In the genomic region with DNA sequence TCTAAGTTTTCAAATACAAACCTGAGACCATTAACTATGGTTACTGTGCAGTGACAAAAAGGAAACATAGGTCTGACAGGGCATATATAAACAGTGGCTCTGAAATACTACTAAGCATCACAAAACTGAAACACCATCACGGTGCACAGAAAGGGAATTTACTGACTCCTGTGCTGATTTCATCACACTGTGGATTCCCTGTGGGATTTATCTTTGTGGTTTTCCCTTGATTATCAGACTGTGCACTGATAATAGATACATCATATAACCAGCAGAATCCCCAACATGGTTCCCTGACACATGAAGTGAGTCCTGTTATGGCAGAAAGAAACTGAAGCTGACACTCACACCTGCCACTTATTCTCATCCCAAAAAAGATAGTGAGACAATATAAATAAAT, we compare ENCODE assay signal across 15 cellular contexts.
DNase-seq lines count a peak whose midpoint lies in the region; ATAC-seq and TF ChIP-seq lines count a peak whose summit lies in the region.
"Had no signal": no experiment of that assay in that cellular context is flagged by ENCODE, and none has a peak within 500 bp of the region (broad histone marks: within the 10 kb centered on the region; RNA-seq: fewer than 3 reads in every experiment).

No MANE protein-coding gene starts in this region.

- no peaks in the 10 kb centered on the region for H3K36me3 ChIP-seq in brain microvascular endothelial cell (replicated peaks)
- H3K36me3 ChIP-seq in CD8-positive, alpha-beta T cell (ENCODE audit: insufficient read depth, low read length): no peaks in the 10 kb centered on the region
- no peaks in the 10 kb centered on the region for H3K36me3 ChIP-seq in GM23338 (ENCODE audit: insufficient read depth)
- H3K36me3 ChIP-seq: BLaER1 had no signal

- H3K4me3 ChIP-seq in brain microvascular endothelial cell (ENCODE audit: low read depth, low read length) (no peak overlapping the region), GM23338 (no peak overlapping the region)
- H3K4me3 ChIP-seq in CD8-positive, alpha-beta T cell (ENCODE audit: low read depth, low read length): no peak overlapping the region
- H3K4me3 ChIP-seq: BLaER1 had no signal

- peaks cover 7% of the 10 kb centered on the region; the same call in 1 of the 2 replicates for H3K9me2 ChIP-seq in GM23338 (ENCODE audit: insufficient read depth)

- H3K36me3 Mint-ChIP-seq in CD8-positive, alpha-beta T cell: no peaks in the 10 kb centered on the region
- no peaks in the 10 kb centered on the region; the same call in 2 of the 3 replicates for H3K36me3 Mint-ChIP-seq in GM23338 (ENCODE audit: low read depth)
- H3K36me3 Mint-ChIP-seq: CD14-positive monocyte; CD4-positive, alpha-beta memory T cell had no signal

- H3K27me3 ChIP-seq in brain microvascular endothelial cell (replicated peaks) (no peaks in the 10 kb centered on the region), GM23338 (ENCODE audit: insufficient read depth) (no peaks in the 10 kb centered on the region)
- H3K27me3 ChIP-seq in CD8-positive, alpha-beta T cell (ENCODE audit: insufficient read depth, low read length): no peaks in the 10 kb centered on the region
- H3K27me3 ChIP-seq: BLaER1 had no signal

- H3K79me2 ChIP-seq in GM23338 (replicated peaks; ENCODE audit: insufficient read depth): no peaks in the 10 kb centered on the region

- H3K4me1 Mint-ChIP-seq in CD8-positive, alpha-beta T cell (ENCODE audit: low read depth): no peaks in the 10 kb centered on the region
- H3K4me1 Mint-ChIP-seq in GM23338: peaks cover 12% of the 10 kb centered on the region
- H3K4me1 Mint-ChIP-seq: CD14-positive monocyte; CD4-positive, alpha-beta memory T cell had no signal

- H3K4me2 ChIP-seq in GM23338: no peak overlapping the region
- H3K4me2 ChIP-seq: BLaER1 had no signal

- H3K4me3 Mint-ChIP-seq in CD8-positive, alpha-beta T cell: no peak overlapping the region
- no peak overlapping the region for H3K4me3 Mint-ChIP-seq in GM23338
- H3K4me3 Mint-ChIP-seq: CD14-positive monocyte; CD4-positive, alpha-beta memory T cell; H9 had no signal

- DNase-seq in NCI-H69 (lab: John Stamatoyannopoulos, UW): peak; percentile 15
- DNase-seq in brain microvascular endothelial cell: peak; percentile 40
- DNase-seq in glomerular visceral epithelial cell (ENCODE audit: extremely low spot score): peak; percentile 3
- peak; percentile 11 for DNase-seq in renal cortical epithelial cell (ENCODE audit: low read depth)
- no peak for DNase-seq in activated CD4-positive, alpha-beta T cell treated with anti-CD3 and anti-CD28 coated beads, Interleukin-2, amount 50 U/mL, for 48 hours
- DNase-seq in CD8-positive, alpha-beta T cell: no peak
- no peak for DNase-seq in GM23338 (ENCODE audit: low spot score)
- DNase-seq: 8988T; Calu3; CD4-positive, alpha-beta memory T cell; DMS79 treated with DMSO at 0.1 percent for 48 hours; GF-D8; H9 had no signal

- H3K27me3 Mint-ChIP-seq in CD8-positive, alpha-beta T cell (ENCODE audit: low read depth): no peaks in the 10 kb centered on the region
- H3K27me3 Mint-ChIP-seq in GM23338 (ENCODE audit: insufficient read depth, low read depth, poor library complexity): no peaks in the 10 kb centered on the region
- H3K27me3 Mint-ChIP-seq: CD4-positive, alpha-beta memory T cell had no signal

- POLR2A ChIA-PET in CD8-positive, alpha-beta T cell (lab: Charles Lee): no interaction called here

- CTCF ChIA-PET in CD8-positive, alpha-beta T cell (lab: Charles Lee): no interaction called here

- no peaks in the 10 kb centered on the region for H3K4me1 ChIP-seq in CD8-positive, alpha-beta T cell (ENCODE audit: insufficient read depth, low read length)
- H3K4me1 ChIP-seq in GM23338 (ENCODE audit: insufficient read depth): peaks cover 5% of the 10 kb centered on the region; the same call in 1 of the 2 replicates

- in situ Hi-C loops in brain microvascular endothelial cell (cut with HindIII; ENCODE audit: low pct_ligation_motif_present, low sequenced_read_pairs): no loop called here

- H2AFZ ChIP-seq in GM23338: no peak overlapping the region

- H3K9me3 ChIP-seq in CD8-positive, alpha-beta T cell (ENCODE audit: low read length): peaks cover 3% of the 10 kb centered on the region
- H3K9me3 ChIP-seq: BLaER1 had no signal

- intact Hi-C loops in CD8-positive, alpha-beta T cell (cut with DNase I, micrococcal nuclease): no loop called here

- no peak overlapping the region for H3K27ac ChIP-seq in brain microvascular endothelial cell
- no peak overlapping the region for H3K27ac ChIP-seq in CD8-positive, alpha-beta T cell (ENCODE audit: low read depth, low read length)
- H3K27ac ChIP-seq in GM23338 (ENCODE audit: low read depth): no peak overlapping the region
- H3K27ac ChIP-seq: BLaER1 had no signal

- no peak for ATAC-seq in CD8-positive, alpha-beta T cell
- ATAC-seq in GM23338: no peak

- no peak overlapping the region for H3K27ac Mint-ChIP-seq in CD8-positive, alpha-beta T cell
- H3K27ac Mint-ChIP-seq in GM23338: no peak overlapping the region
- H3K27ac Mint-ChIP-seq: CD14-positive monocyte; CD4-positive, alpha-beta memory T cell; H9 had no signal

- peaks cover 5% of the 10 kb centered on the region for H3K9me3 Mint-ChIP-seq in CD8-positive, alpha-beta T cell
- no peaks in the 10 kb centered on the region; the same call in 2 of the 3 replicates for H3K9me3 Mint-ChIP-seq in GM23338

- no peaks in the 10 kb centered on the region for H4K20me1 ChIP-seq in GM23338 (replicated peaks; ENCODE audit: insufficient read depth)
- H4K20me1 ChIP-seq: BLaER1 had no signal

- no peaks in the 10 kb centered on the region for H3F3A ChIP-seq in GM23338 (replicated peaks; ENCODE audit: low read depth)

- TF ChIP-seq CTCF in brain microvascular endothelial cell (IDR thresholded peaks at IDR 0.05; ENCODE audit: low read depth, low read length, missing control alignments) (no peak), GM23338 (conservative IDR thresholded peaks at IDR 0.05; ENCODE audit: low read depth in 2 of 2) (no peak)
- no peak for TF ChIP-seq CTCF in CD8-positive, alpha-beta T cell (IDR thresholded peaks at IDR 0.05)

TF ChIP-seq in GM23338, 12 proteins besides CTCF, POLR2A, EP300 and RAD21:
- TF ChIP-seq ZNF331 (CRISPR knock-in tag; IDR thresholded peaks at IDR 0.05; ENCODE audit: low read depth): no peak
- no peak for TF ChIP-seq ZNF114 (CRISPR knock-in tag; IDR thresholded peaks at IDR 0.05)
- TF ChIP-seq, protein P1, sequence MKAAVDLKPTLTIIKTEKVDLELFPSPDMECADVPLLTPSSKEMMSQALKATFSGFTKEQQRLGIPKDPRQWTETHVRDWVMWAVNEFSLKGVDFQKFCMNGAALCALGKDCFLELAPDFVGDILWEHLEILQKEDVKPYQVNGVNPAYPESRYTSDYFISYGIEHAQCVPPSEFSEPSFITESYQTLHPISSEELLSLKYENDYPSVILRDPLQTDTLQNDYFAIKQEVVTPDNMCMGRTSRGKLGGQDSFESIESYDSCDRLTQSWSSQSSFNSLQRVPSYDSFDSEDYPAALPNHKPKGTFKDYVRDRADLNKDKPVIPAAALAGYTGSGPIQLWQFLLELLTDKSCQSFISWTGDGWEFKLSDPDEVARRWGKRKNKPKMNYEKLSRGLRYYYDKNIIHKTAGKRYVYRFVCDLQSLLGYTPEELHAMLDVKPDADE (IDR thresholded peaks at IDR 0.05): no peak
- no peak for TF ChIP-seq JUNB (IDR thresholded peaks at IDR 0.05; ENCODE audit: unreplicated experiment)
- no peak for TF ChIP-seq CREB1 (CRISPR knock-in tag; IDR thresholded peaks at IDR 0.05; ENCODE audit: low read depth)

Comparison
In these comparisons a context has a peak if more than half of its experiments do, and no peak if none do; other contexts are left out.
1. DNase-seq: peak in NCI-H69 (single experiment), brain microvascular endothelial cell (single experiment), glomerular visceral epithelial cell (single experiment) and renal cortical epithelial cell (single experiment); none in activated CD4-positive, alpha-beta T cell treated with anti-CD3 and anti-CD28 coated beads, Interleukin-2, amount 50 U/mL, for 48 hours (0 of 2), CD8-positive, alpha-beta T cell (0 of 7) and GM23338 (single experiment).